In genomic region chr2:239285932-239286230, GRCh38 we compare ENCODE assay signal across 15 cellular contexts.
A peak's percentile ranks its signal among the peaks of the same experiment; 100 is the strongest.
DNase-seq lines count a peak whose midpoint lies in the region; ATAC-seq lines count a peak whose summit lies in the region.
"Had no signal": no experiment of that assay in that cellular context is flagged by ENCODE, and none has a peak within 500 bp of the region (broad histone marks: within the 10 kb centered on the region; RNA-seq: fewer than 3 reads in every experiment).

No MANE protein-coding gene starts in this region.

- no peak overlapping the region for H4K12ac ChIP-seq in trophoblast cell (ENCODE audit: low read depth, low read length)

- H3K27ac ChIP-seq in trophoblast cell (ENCODE audit: low read depth, low read length): no peak overlapping the region
- H3K27ac ChIP-seq: parathyroid adenoma had no signal

- no peaks in the 10 kb centered on the region for H3K27me3 ChIP-seq in trophoblast cell (ENCODE audit: insufficient read depth, low read length)

- no peaks in the 10 kb centered on the region for H3K36me3 ChIP-seq in trophoblast cell (ENCODE audit: control insufficient read depth in 1 of 2, insufficient read depth in 2 of 2, low read length in 2 of 2)

- H3K9ac ChIP-seq in trophoblast cell (ENCODE audit: low read length): no peak overlapping the region
- H3K9ac ChIP-seq: parathyroid adenoma had no signal

- H2AK5ac ChIP-seq in trophoblast cell (ENCODE audit: low read length): no peak overlapping the region

- DNase-seq in stimulated activated CD4-positive, alpha-beta T cell treated with anti-CD3 and anti-CD28 coated beads, Interleukin-4, amount 100 ng/mL, for 24 hours: peak; percentile 22
- DNase-seq in stimulated activated CD4-positive, alpha-beta T cell treated with anti-CD3 and anti-CD28 coated beads, Interleukin-4, amount 100 ng/mL, for 4 hours: no peak
- DNase-seq in naive thymus-derived CD8-positive, alpha-beta T cell: no peak
- DNase-seq in NCI-H82 treated with DMSO at 0.1 percent for 48 hours (lab: John Stamatoyannopoulos, UW; ENCODE audit: unreplicated experiment): no peak
- DNase-seq in trophoblast cell: no peak
- DNase-seq in NCI-H2196 treated with DMSO at 0.1 percent for 48 hours (lab: John Stamatoyannopoulos, UW; ENCODE audit: unreplicated experiment): no peak
- DNase-seq: DMS79; effector CD4-positive, alpha-beta T cell; foreskin fibroblast; mesendoderm; NK-92 treated with Interleukin-12 subunit alpha and Interleukin-12 subunit beta, amount 100 ng/mL, for 24 hours; stimulated activated CD4-positive, alpha-beta T cell treated with anti-CD3 and anti-CD28 coated beads, Interleukin-12 subunit alpha, Interleukin-12 subunit beta, amount 100 ng/mL, for 4 hours had no signal

- no peak overlapping the region for H4K91ac ChIP-seq in trophoblast cell (ENCODE audit: low read depth, low read length)

- peak overlapping the region; percentile 88 for H3K27ac Mint-ChIP-seq in activated naive CD8-positive, alpha-beta T cell
- peak overlapping the region; percentile 65 to 93 (median 91) for H3K27ac Mint-ChIP-seq in naive thymus-derived CD8-positive, alpha-beta T cell

- H2BK5ac ChIP-seq in trophoblast cell (ENCODE audit: low read depth, low read length, poor library complexity): no peak overlapping the region

- no peak overlapping the region for H3K14ac ChIP-seq in trophoblast cell (ENCODE audit: low read length)

- peaks cover 4% of the 10 kb centered on the region for H3K36me3 Mint-ChIP-seq in activated naive CD8-positive, alpha-beta T cell
- H3K36me3 Mint-ChIP-seq in naive thymus-derived CD8-positive, alpha-beta T cell: no peaks in the 10 kb centered on the region

- peaks cover 67% of the 10 kb centered on the region for H3K4me1 Mint-ChIP-seq in activated naive CD8-positive, alpha-beta T cell (ENCODE audit: low read depth)
- H3K4me1 Mint-ChIP-seq in naive thymus-derived CD8-positive, alpha-beta T cell: peaks cover 40 to 71% (median 64%) of the 10 kb centered on the region in 4 donors

- H3K4me2 ChIP-seq in trophoblast cell (ENCODE audit: low read length): no peak overlapping the region

- H3K4me1 ChIP-seq in trophoblast cell (ENCODE audit: control insufficient read depth in 1 of 2, insufficient read depth in 2 of 2, low read length in 2 of 2): peaks cover 2 to 7% of the 10 kb centered on the region in 2 experiments
- H3K4me1 ChIP-seq: parathyroid adenoma had no signal

- no peak for ATAC-seq in naive thymus-derived CD8-positive, alpha-beta T cell
- no peak for ATAC-seq in HG02973 (IDR thresholded peaks at IDR 0.05; ENCODE audit: unreplicated experiment)

- no peaks in the 10 kb centered on the region for H3K9me3 Mint-ChIP-seq in activated naive CD8-positive, alpha-beta T cell (ENCODE audit: low read depth)
- H3K9me3 Mint-ChIP-seq in naive thymus-derived CD8-positive, alpha-beta T cell: no peaks in the 10 kb centered on the region

- no peaks in the 10 kb centered on the region for H3K27me3 Mint-ChIP-seq in activated naive CD8-positive, alpha-beta T cell
- no peaks in the 10 kb centered on the region for H3K27me3 Mint-ChIP-seq in naive thymus-derived CD8-positive, alpha-beta T cell

- no peak overlapping the region for H3K18ac ChIP-seq in trophoblast cell (ENCODE audit: low read length)

- no peak overlapping the region for H3K4me3 ChIP-seq in trophoblast cell (ENCODE audit: low read depth, low read length)

- H3K79me1 ChIP-seq in trophoblast cell (ENCODE audit: low read length): no peaks in the 10 kb centered on the region

- peak overlapping the region; percentile 63 for H3K4me3 Mint-ChIP-seq in activated naive CD8-positive, alpha-beta T cell
- peak overlapping the region; percentile 72 to 89 (median 81) for H3K4me3 Mint-ChIP-seq in naive thymus-derived CD8-positive, alpha-beta T cell

- no CpG with 5 or more reads among the region's 3 CpGs for WGBS in trophoblast cell (ENCODE audit: extremely low coverage, insufficient coverage, insufficient read length)

- peaks cover 4% of the 10 kb centered on the region for H3K9me3 ChIP-seq in trophoblast cell (ENCODE audit: insufficient read depth, low read depth, low read length)

- no peak overlapping the region for H2BK120ac ChIP-seq in trophoblast cell (ENCODE audit: insufficient read depth, low read length, poor library complexity)

- H3K4ac ChIP-seq in trophoblast cell (ENCODE audit: low read depth, low read length): no peak overlapping the region

- POLR2A ChIA-PET in naive thymus-derived CD8-positive, alpha-beta T cell (lab: Charles Lee): interaction anchor here (1.0 to 5.4 kb wide), 3 partner anchors 10 to 35 kb away, joined by 3 to 36 read pairs (median 3); no protein-coding TSS in a partner anchor

- no peak overlapping the region for H2AFZ ChIP-seq in trophoblast cell (ENCODE audit: insufficient read depth, low read length, poor library complexity)
- H2AFZ ChIP-seq: parathyroid adenoma had no signal

- no peak overlapping the region for H2BK12ac ChIP-seq in trophoblast cell (ENCODE audit: low read length)

- H3K79me2 ChIP-seq in trophoblast cell (ENCODE audit: control insufficient read depth, insufficient read depth, low read length, poor library complexity): no peaks in the 10 kb centered on the region

- H3K23ac ChIP-seq in trophoblast cell (ENCODE audit: low read length): no peak overlapping the region

- H4K8ac ChIP-seq in trophoblast cell (ENCODE audit: low read depth, low read length): no peak overlapping the region
